ENCODE assay signal across 1 cellular context in the genomic region with DNA sequence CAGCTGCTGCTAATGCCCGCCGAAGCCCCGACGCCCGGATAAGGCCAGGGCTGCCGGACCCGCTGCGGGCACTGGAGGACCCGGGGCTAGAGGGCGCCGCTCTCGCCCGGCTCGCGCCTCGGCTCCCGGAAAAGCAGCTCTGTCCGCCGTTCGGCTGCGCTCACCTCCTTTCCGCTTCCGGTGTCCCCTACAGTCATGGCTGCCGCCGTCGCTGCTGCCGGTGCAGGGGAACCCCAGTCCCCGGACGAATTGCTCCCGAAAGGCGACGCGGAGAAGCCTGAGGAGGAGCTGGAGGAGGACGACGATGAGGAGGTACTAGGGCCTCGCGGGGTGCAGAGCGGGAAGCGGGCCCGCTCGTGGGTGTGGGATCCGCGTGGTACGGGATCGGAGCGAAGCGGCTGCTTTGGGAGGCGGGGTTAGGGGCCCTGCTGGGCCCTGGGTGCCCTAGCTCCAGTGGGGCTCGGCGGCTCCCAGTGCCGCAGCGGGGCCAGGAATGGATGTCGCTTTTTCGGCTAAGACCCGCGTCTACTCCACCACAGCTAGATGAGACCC.
A peak's percentile ranks its signal among the peaks of the same experiment; 100 is the strongest.
TF ChIP-seq lines count a peak whose summit lies in the region.

Gene TOMM22 (plus strand): TSS at position 174 of the 552 bp plus-strand sequence. CDS start 22 bp downstream, at position 196.

TF ChIP-seq in HepG2, 621 proteins besides CTCF, POLR2A, EP300 and RAD21 (continued from another document):
- TF ChIP-seq ZNF800 (CRISPR knock-in tag; IDR thresholded peaks at IDR 0.05) (no peak; the same call in 1 of the 2 replicates), MYNN (CRISPR knock-in tag; IDR thresholded peaks at IDR 0.05; ENCODE audit: low read depth) (no peak), ADNP (CRISPR knock-in tag; IDR thresholded peaks at IDR 0.05) (no peak), AHR (CRISPR knock-in tag; IDR thresholded peaks at IDR 0.05) (peak; percentile 87), ZNF567 (CRISPR knock-in tag; IDR thresholded peaks at IDR 0.05; ENCODE audit: borderline replicate concordance) (peak; percentile 83), LBX2 (CRISPR knock-in tag; IDR thresholded peaks at IDR 0.05; ENCODE audit: borderline replicate concordance) (peak; percentile 81; the same call in 1 of the 2 replicates), EED (CRISPR knock-in tag; IDR thresholded peaks at IDR 0.05) (peak; percentile 90), ZNF850 (CRISPR knock-in tag; conservative IDR thresholded peaks at IDR 0.05) (no peak), EZH2 (conservative IDR thresholded peaks at IDR 0.05; ENCODE audit: low read depth, low read length) (no peak), GPN1 (CRISPR knock-in tag; IDR thresholded peaks at IDR 0.05; ENCODE audit: borderline replicate concordance) (no peak), ARHGAP35 (CRISPR knock-in tag; IDR thresholded peaks at IDR 0.05; ENCODE audit: borderline replicate concordance) (peak; percentile 81), PITX1 (CRISPR knock-in tag; IDR thresholded peaks at IDR 0.05) (peak; percentile 74), MXD4 (CRISPR knock-in tag; IDR thresholded peaks at IDR 0.05) (peak; percentile 93)
- TF ChIP-seq, protein P1, sequence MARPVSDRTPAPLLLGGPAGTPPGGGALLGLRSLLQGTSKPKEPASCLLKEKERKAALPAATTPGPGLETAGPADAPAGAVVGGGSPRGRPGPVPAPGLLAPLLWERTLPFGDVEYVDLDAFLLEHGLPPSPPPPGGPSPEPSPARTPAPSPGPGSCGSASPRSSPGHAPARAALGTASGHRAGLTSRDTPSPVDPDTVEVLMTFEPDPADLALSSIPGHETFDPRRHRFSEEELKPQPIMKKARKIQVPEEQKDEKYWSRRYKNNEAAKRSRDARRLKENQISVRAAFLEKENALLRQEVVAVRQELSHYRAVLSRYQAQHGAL (CRISPR knock-in tag; IDR thresholded peaks at IDR 0.05; ENCODE audit: not compliant biosample characterization) = no peak
